In genomic region chr16:13154799-13155198, GRCh38 we compare ENCODE assay signal across 2 cellular contexts.
TF ChIP-seq lines count a peak whose summit lies in the region.

No MANE protein-coding gene starts in this region.

TF ChIP-seq in GM23338, 12 proteins besides CTCF, POLR2A, EP300 and RAD21:
- TF ChIP-seq ETS1 (IDR thresholded peaks at IDR 0.05), result no peak
- no peak for TF ChIP-seq POLR2AphosphoS5 (IDR thresholded peaks at IDR 0.05; ENCODE audit: low read depth)
- no peak for TF ChIP-seq JUNB (IDR thresholded peaks at IDR 0.05; ENCODE audit: unreplicated experiment)
- no peak for TF ChIP-seq NANOG (IDR thresholded peaks at IDR 0.05; ENCODE audit: borderline replicate concordance)
- no peak for TF ChIP-seq ZNF114 (CRISPR knock-in tag; IDR thresholded peaks at IDR 0.05)

TF ChIP-seq in H1, 55 proteins besides CTCF, POLR2A, EP300 and RAD21:
- TF ChIP-seq EZH2 (IDR thresholded peaks at IDR 0.05; ENCODE audit: low read depth, low read length, severe bottlenecking), result no peak
- no peak for TF ChIP-seq SP1 (IDR thresholded peaks at IDR 0.05; ENCODE audit: low read depth, low read length)
- no peak for TF ChIP-seq BRCA1 (IDR thresholded peaks at IDR 0.05; ENCODE audit: low read depth, low read length)
